Comparison of ENCODE assay signal across 11 cellular contexts in the genomic region with DNA sequence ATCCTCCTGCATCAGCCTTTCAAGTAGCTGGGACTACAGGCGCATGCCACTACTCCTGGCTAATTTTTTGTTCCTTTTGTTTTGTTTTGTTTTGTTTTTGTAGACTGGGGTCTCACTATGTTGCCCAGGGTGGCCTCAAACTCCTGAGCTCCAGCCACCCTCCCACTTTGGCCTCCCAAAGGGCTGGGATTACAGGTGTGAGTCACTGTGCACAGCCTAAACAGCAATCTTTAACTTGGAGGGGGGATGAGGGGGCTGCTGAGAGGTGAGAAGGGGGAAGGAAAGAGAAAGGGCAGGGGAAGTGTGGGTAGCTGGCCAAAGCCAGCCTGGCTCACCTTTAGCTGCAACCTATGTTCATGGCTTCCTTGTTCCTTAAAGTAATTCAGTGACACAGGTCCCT.
"Had no signal": no experiment of that assay in that cellular context is flagged by ENCODE, and none has a peak within 500 bp of the region (broad histone marks: within the 10 kb centered on the region; RNA-seq: fewer than 3 reads in every experiment).

No MANE protein-coding gene starts in this region.

- H3K4me3 ChIP-seq: breast epithelium, mucosa of descending colon, stomach, thoracic aorta had no signal

- H3K27ac Mint-ChIP-seq: activated naive CD4-positive, alpha-beta T cell treated with anti-CD3 and anti-CD28 coated beads, Interleukin-2, amount 50 U/mL, for 24 hours; activated T-helper 1 cell treated with anti-CD3 and anti-CD28 coated beads, Interleukin-12 subunit alpha, Interleukin-12 subunit beta, Interleukin-2, Interleukin-4 antibody, amounts not matched to agents 30 ng/mL and 10 ng/mL and 1 ng/mL, durations not matched to agents 14 hours and 24 hours and 36 hours; nephron had no signal

- H3K27me3 ChIP-seq: breast epithelium, foreskin keratinocyte, stomach had no signal

- H3K9me3 Mint-ChIP-seq: activated naive CD4-positive, alpha-beta T cell treated with anti-CD3 and anti-CD28 coated beads, Interleukin-2, amount 50 U/mL, for 24 hours; activated T-helper 1 cell treated with anti-CD3 and anti-CD28 coated beads, Interleukin-12 subunit alpha, Interleukin-12 subunit beta, Interleukin-2, Interleukin-4 antibody, amounts not matched to agents 30 ng/mL and 10 ng/mL and 1 ng/mL, durations not matched to agents 14 hours and 24 hours and 36 hours; nephron had no signal

- ATAC-seq: foreskin keratinocyte, mucosa of descending colon had no signal

- H3K4me1 ChIP-seq: breast epithelium, foreskin keratinocyte had no signal

- H3K27me3 Mint-ChIP-seq: activated naive CD4-positive, alpha-beta T cell treated with anti-CD3 and anti-CD28 coated beads, Interleukin-2, amount 50 U/mL, for 24 hours had no signal

- H3K27ac ChIP-seq: breast epithelium, foreskin keratinocyte, stomach, thoracic aorta had no signal

- H3K9me3 ChIP-seq: breast epithelium, mucosa of descending colon, stomach, thoracic aorta had no signal

- H3K4me3 Mint-ChIP-seq: activated naive CD4-positive, alpha-beta T cell treated with anti-CD3 and anti-CD28 coated beads, Interleukin-2, amount 50 U/mL, for 24 hours; activated T-helper 1 cell treated with anti-CD3 and anti-CD28 coated beads, Interleukin-12 subunit alpha, Interleukin-12 subunit beta, Interleukin-2, Interleukin-4 antibody, amounts not matched to agents 30 ng/mL and 10 ng/mL and 1 ng/mL, durations not matched to agents 14 hours and 24 hours and 36 hours; nephron had no signal

- H3K36me3 ChIP-seq: breast epithelium, thoracic aorta had no signal

- DNase-seq: activated CD4-positive, alpha-beta T cell treated with anti-CD3 and anti-CD28 coated beads, Interleukin-2, amount 50 U/mL, for 4 hours; aorta; foreskin keratinocyte; mucosa of descending colon; stimulated activated CD4-positive, alpha-beta T cell treated with anti-CD3 and anti-CD28 coated beads, Interleukin-12 subunit alpha, Interleukin-12 subunit beta, amount 100 ng/mL, for 4 hours; stomach had no signal
